In the genomic region with DNA sequence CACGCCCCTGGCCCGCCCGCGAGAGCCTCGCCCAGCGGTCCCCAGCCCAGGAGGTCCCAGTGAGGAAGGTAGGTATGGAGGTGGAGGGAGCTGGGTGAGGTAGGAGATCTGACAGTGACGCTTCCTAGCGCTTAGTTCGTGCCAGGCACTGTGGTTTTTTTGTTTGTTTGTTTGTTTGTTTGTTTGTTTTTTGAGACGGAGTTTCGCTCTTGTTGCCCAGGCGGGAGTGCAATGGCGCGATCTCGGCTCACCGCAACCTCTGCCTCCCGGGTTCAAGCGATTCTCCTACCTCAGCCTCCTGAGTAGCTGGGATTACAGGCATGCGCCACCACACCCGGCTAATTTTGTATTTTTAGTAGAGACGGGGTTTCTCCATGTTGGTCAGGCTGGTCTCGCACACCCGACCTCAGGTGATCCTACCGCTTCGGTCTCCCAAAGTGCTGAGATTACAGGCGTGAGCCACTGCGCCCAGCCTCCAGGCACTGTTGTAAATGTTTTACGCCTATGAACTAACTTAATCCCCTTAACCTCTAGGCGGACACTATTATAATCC, we compare ENCODE assay signal across 6 cellular contexts. TPM values are rescaled to one million over a fixed set of nuclear protein-coding genes. Genes with fewer than 3 reads are reported as not detected.
A peak's percentile ranks its signal among the peaks of the same experiment; 100 is the strongest.
DNase-seq lines count a peak whose midpoint lies in the region; ATAC-seq and TF ChIP-seq lines count a peak whose summit lies in the region.
"Not testable (repeated sequence)": the region's sequence is repeated elsewhere in the genome, so short reads cannot be mapped to it uniquely, and the experiment has no call there.

No MANE protein-coding gene starts in this region.

- not testable (repeated sequence) for H3K79me1 ChIP-seq in mesendoderm (ENCODE audit: low read length)

- TF ChIP-seq EP300 in esophagus muscularis mucosa (IDR thresholded peaks at IDR 0.05), result not testable (repeated sequence)

- POLR2A ChIA-PET in CD4-positive, alpha-beta T cell (lab: Charles Lee), result interaction anchor here (1.2 to 7.7 kb wide), 5 partner anchors 14 to 238 kb away, joined by 3 to 116 read pairs (median 11); a partner anchor contains a TSS

- TF ChIP-seq CTCF in CD4-positive, alpha-beta T cell (IDR thresholded peaks at IDR 0.05), result peak; percentile 33
- not testable (repeated sequence) for TF ChIP-seq CTCF in Peyer's patch (IDR thresholded peaks at IDR 0.05); esophagus muscularis mucosa (IDR thresholded peaks at IDR 0.05)

- not testable (repeated sequence) for H2BK15ac ChIP-seq in mesendoderm (replicated peaks; ENCODE audit: low read depth)

- H3K36me3 ChIP-seq in Peyer's patch, result peaks cover 0 to 15% (median 0%) of the 10 kb centered on the region in 3 donors
- peaks cover 9 to 20% (median 18%) of the 10 kb centered on the region in 4 donors for H3K36me3 ChIP-seq in esophagus muscularis mucosa
- H3K36me3 ChIP-seq in mesendoderm (ENCODE audit: control insufficient read depth, insufficient read depth, low read length), result not testable (repeated sequence)

- H3K9me3 ChIP-seq in CD4-positive, alpha-beta T cell (ENCODE audit: control insufficient read depth, low read length); Peyer's patch; esophagus muscularis mucosa: not testable (repeated sequence)

- H2BK5ac ChIP-seq in mesendoderm (ENCODE audit: low read length), result not testable (repeated sequence)

- not testable (repeated sequence) for H2BK120ac ChIP-seq in mesendoderm (ENCODE audit: low read depth, low read length)

- H2AK5ac ChIP-seq in mesendoderm (ENCODE audit: low read length), result not testable (repeated sequence)

- H4K8ac ChIP-seq in mesendoderm (ENCODE audit: low read depth, low read length), result not testable (repeated sequence)

- peaks cover 39% of the 10 kb centered on the region for H3K27me3 Mint-ChIP-seq in CD4-positive, alpha-beta T cell
- peaks cover 51% of the 10 kb centered on the region for H3K27me3 Mint-ChIP-seq in activated naive CD8-positive, alpha-beta T cell treated with anti-CD3 and anti-CD28 coated beads for 36 hours
- peaks cover 37 to 49% of the 10 kb centered on the region in 2 donors for H3K27me3 Mint-ChIP-seq in stimulated activated naive B cell treated with anti-CD40 and anti-IgM and Interleukin-4, amounts not matched to agents 10 μg/mL and 1 μg/mL and 100 μg/mL, for 72 hours

- H3K9me3 Mint-ChIP-seq in CD4-positive, alpha-beta T cell; activated naive CD8-positive, alpha-beta T cell treated with anti-CD3 and anti-CD28 coated beads for 36 hours; stimulated activated naive B cell treated with anti-CD40 and anti-IgM and Interleukin-4, amounts not matched to agents 10 μg/mL and 1 μg/mL and 100 μg/mL, for 72 hours: not testable (repeated sequence)

- peaks cover 34% of the 10 kb centered on the region for H3K4me1 Mint-ChIP-seq in CD4-positive, alpha-beta T cell (ENCODE audit: low read depth)
- peaks cover 26% of the 10 kb centered on the region for H3K4me1 Mint-ChIP-seq in activated naive CD8-positive, alpha-beta T cell treated with anti-CD3 and anti-CD28 coated beads for 36 hours
- H3K4me1 Mint-ChIP-seq in stimulated activated naive B cell treated with anti-CD40 and anti-IgM and Interleukin-4, amounts not matched to agents 10 μg/mL and 1 μg/mL and 100 μg/mL, for 72 hours, result peaks cover 30 to 70% of the 10 kb centered on the region in 2 donors

- H3K27ac ChIP-seq in CD4-positive, alpha-beta T cell (ENCODE audit: low read depth, low read length); Peyer's patch; mesendoderm (ENCODE audit: low read depth, low read length): not testable (repeated sequence)
- peak overlapping the region; percentile 69 to 96 (median 96) for H3K27ac ChIP-seq in esophagus muscularis mucosa (replicated peaks in 1 of 4)

- not testable (repeated sequence) for H3K18ac ChIP-seq in mesendoderm (ENCODE audit: low read length)

- not testable (repeated sequence) for H4K5ac ChIP-seq in mesendoderm (ENCODE audit: low read length)

- peak overlapping the region; percentile 44 for H3K4me2 ChIP-seq in mesendoderm (ENCODE audit: low read length)

- not testable (repeated sequence) for H3K79me2 ChIP-seq in mesendoderm (ENCODE audit: control insufficient read depth, insufficient read depth, low read length)

- DNase-seq in CD4-positive, alpha-beta T cell; Peyer's patch; activated naive CD8-positive, alpha-beta T cell treated with anti-CD3 and anti-CD28 coated beads for 36 hours; esophagus muscularis mucosa (ENCODE audit: extremely low spot score); mesendoderm; stimulated activated naive B cell treated with anti-CD40 and anti-IgM and Interleukin-4, amounts not matched to agents 10 μg/mL and 1 μg/mL and 100 μg/mL, for 72 hours: not testable (repeated sequence)

- H3K4me3 ChIP-seq in Peyer's patch, result peak overlapping the region in 3 of 4 donors; percentile 49 to 94 (median 78)
- peak overlapping the region; percentile 46 to 62 (median 54) for H3K4me3 ChIP-seq in esophagus muscularis mucosa
- not testable (repeated sequence) for H3K4me3 ChIP-seq in mesendoderm (ENCODE audit: low read length)

- not testable (repeated sequence) for H3K4ac ChIP-seq in mesendoderm (ENCODE audit: low read depth, low read length)

- not testable (repeated sequence) for ATAC-seq in CD4-positive, alpha-beta T cell (ENCODE audit: poor library complexity); stimulated activated naive B cell treated with anti-CD40 and anti-IgM and Interleukin-4, amounts not matched to agents 10 μg/mL and 1 μg/mL and 100 μg/mL, for 72 hours (replicated peaks)

- H3K27ac Mint-ChIP-seq in CD4-positive, alpha-beta T cell; activated naive CD8-positive, alpha-beta T cell treated with anti-CD3 and anti-CD28 coated beads for 36 hours: not testable (repeated sequence)
- peak overlapping the region; percentile 14 for H3K27ac Mint-ChIP-seq in stimulated activated naive B cell treated with anti-CD40 and anti-IgM and Interleukin-4, amounts not matched to agents 10 μg/mL and 1 μg/mL and 100 μg/mL, for 72 hours

- H3K4me1 ChIP-seq in Peyer's patch, result peaks cover 2 to 46% (median 29%) of the 10 kb centered on the region in 4 donors
- peaks cover 41 to 74% (median 70%) of the 10 kb centered on the region in 4 donors for H3K4me1 ChIP-seq in esophagus muscularis mucosa
- not testable (repeated sequence) for H3K4me1 ChIP-seq in mesendoderm (ENCODE audit: control insufficient read depth, low read depth, low read length)

- H3K4me3 Mint-ChIP-seq in CD4-positive, alpha-beta T cell, result peak overlapping the region; percentile 71
- H3K4me3 Mint-ChIP-seq in activated naive CD8-positive, alpha-beta T cell treated with anti-CD3 and anti-CD28 coated beads for 36 hours, result peak overlapping the region; percentile 55
- peak overlapping the region; percentile 33 to 62 for H3K4me3 Mint-ChIP-seq in stimulated activated naive B cell treated with anti-CD40 and anti-IgM and Interleukin-4, amounts not matched to agents 10 μg/mL and 1 μg/mL and 100 μg/mL, for 72 hours

- peak overlapping the region; percentile 60 for H3K9ac ChIP-seq in mesendoderm (ENCODE audit: low read length)

- H3K56ac ChIP-seq in mesendoderm (ENCODE audit: low read length), result peak overlapping the region; percentile 58

- H3K36me3 Mint-ChIP-seq in CD4-positive, alpha-beta T cell (ENCODE audit: low read depth), result peaks cover 21% of the 10 kb centered on the region
- not testable (repeated sequence) for H3K36me3 Mint-ChIP-seq in activated naive CD8-positive, alpha-beta T cell treated with anti-CD3 and anti-CD28 coated beads for 36 hours
- peaks cover 11 to 19% of the 10 kb centered on the region in 2 donors for H3K36me3 Mint-ChIP-seq in stimulated activated naive B cell treated with anti-CD40 and anti-IgM and Interleukin-4, amounts not matched to agents 10 μg/mL and 1 μg/mL and 100 μg/mL, for 72 hours

- not testable (repeated sequence) for H3K23ac ChIP-seq in mesendoderm (ENCODE audit: low read length)

- whole genome bisulfite sequencing in esophagus muscularis mucosa, result 33% methylated on average over 28 of the region's 29 CpGs
- WGBS in mesendoderm (ENCODE audit: extremely low coverage, insufficient coverage, low lambda C conversion rate), result no CpG with 5 or more reads among the region's 29 CpGs

- intact Hi-C loops in CD4-positive, alpha-beta T cell (cut with DNase I, micrococcal nuclease); esophagus muscularis mucosa (cut with DNase I): not testable (repeated sequence)

- TF ChIP-seq POLR2A in Peyer's patch (IDR thresholded peaks at IDR 0.05); esophagus muscularis mucosa (IDR thresholded peaks at IDR 0.05; ENCODE audit: low read depth): not testable (repeated sequence)

- H3K27me3 ChIP-seq in CD4-positive, alpha-beta T cell (ENCODE audit: control insufficient read depth, insufficient read depth, low read length), result peaks cover 35% of the 10 kb centered on the region
- H3K27me3 ChIP-seq in Peyer's patch, result peaks cover 0 to 38% of the 10 kb centered on the region in 2 donors
- H3K27me3 ChIP-seq in esophagus muscularis mucosa, result peaks cover 11 to 59% (median 28%) of the 10 kb centered on the region in 4 donors
- H3K27me3 ChIP-seq in mesendoderm (ENCODE audit: insufficient read depth, low read length, poor library complexity), result peaks cover 19% of the 10 kb centered on the region

- CTCF ChIA-PET in CD4-positive, alpha-beta T cell (lab: Charles Lee), result interaction anchor here (1.0 to 5.6 kb wide), 6 partner anchors 9 to 84 kb away, joined by 4 to 43 read pairs (median 8); a partner anchor contains a TSS

RNA-seq across cellular contexts. Expression of a gene that starts 2.0 kb away (rescaled TPM):
- total RNA-seq in CD4-positive, alpha-beta T cell, result 10 to 100 TPM in 1 of 2 experiments, 1 to 10 TPM in 1; 9.9 to 10.9 TPM
- total RNA-seq in Peyer's patch, result 10 to 100 TPM in 2 of 4 donors, 1 to 10 TPM in 2; 7.4 to 12.9 (median 9.4) TPM
- 10 to 100 TPM; 14.4 to 14.8 TPM for total RNA-seq in activated naive CD8-positive, alpha-beta T cell treated with anti-CD3 and anti-CD28 coated beads for 36 hours
- 10 to 100 TPM; 32.4 to 47.2 (median 35.0) TPM for total RNA-seq in esophagus muscularis mucosa
- polyA plus RNA-seq in mesendoderm (2013, experiment 1 of 2), result 19.2 TPM
- polyA plus RNA-seq in mesendoderm (2013, experiment 2 of 2), result 18.9 TPM

RNA-seq across cellular contexts. Expression of a gene that starts 3.5 kb away (rescaled TPM):
- total RNA-seq in CD4-positive, alpha-beta T cell, result 1 to 10 TPM; 1.1 to 1.2 TPM
- total RNA-seq in Peyer's patch (not detected), esophagus muscularis mucosa (1 to 10 TPM; 2.2 to 8.3 (median 6.1) TPM)
- total RNA-seq in activated naive CD8-positive, alpha-beta T cell treated with anti-CD3 and anti-CD28 coated beads for 36 hours, result 1 to 10 TPM; 2.1 to 3.2 TPM
- polyA plus RNA-seq in mesendoderm (2013, experiment 1 of 2), result 0.69 TPM
- polyA plus RNA-seq in mesendoderm (2013, experiment 2 of 2), result 0.69 TPM

RNA-seq across cellular contexts. Expression of a gene that starts 7.8 kb away (rescaled TPM):
- total RNA-seq in CD4-positive, alpha-beta T cell, result not detected
- total RNA-seq in Peyer's patch (1 to 10 TPM in 3 of 4 donors, not detected in 1; 1.6 to 2.5 (median 2.4) TPM), esophagus muscularis mucosa (10 to 100 TPM; 28.7 to 59.4 (median 49.2) TPM)
- under 1 TPM; 0.44 to 0.52 TPM for total RNA-seq in activated naive CD8-positive, alpha-beta T cell treated with anti-CD3 and anti-CD28 coated beads for 36 hours
- polyA plus RNA-seq in mesendoderm (2013, experiment 1 of 2), result 46.4 TPM
- 47.0 TPM for polyA plus RNA-seq in mesendoderm (2013, experiment 2 of 2)

RNA-seq across cellular contexts. Expression of a gene that starts 14.5 kb away (rescaled TPM):
- 10 to 100 TPM; 81.7 to 82.3 TPM for total RNA-seq in CD4-positive, alpha-beta T cell
- total RNA-seq in Peyer's patch, result 10 to 100 TPM; 16.6 to 39.3 (median 35.0) TPM
- 10 to 100 TPM; 31.8 to 32.4 TPM for total RNA-seq in activated naive CD8-positive, alpha-beta T cell treated with anti-CD3 and anti-CD28 coated beads for 36 hours
- total RNA-seq in esophagus muscularis mucosa, result 10 to 100 TPM; 17.2 to 31.9 (median 24.5) TPM
- polyA plus RNA-seq in mesendoderm (2013, experiment 1 of 2), result 27.9 TPM
- 27.3 TPM for polyA plus RNA-seq in mesendoderm (2013, experiment 2 of 2)

RNA-seq across cellular contexts. Expression of a gene that starts 25.3 kb away (rescaled TPM):
- 10 to 100 TPM; 83.9 to 85.0 TPM for total RNA-seq in CD4-positive, alpha-beta T cell
- 100 to 1,000 TPM in 1 of 4 donors, 10 to 100 TPM in 3; 55.5 to 211 (median 80.7) TPM for total RNA-seq in Peyer's patch
- total RNA-seq in activated naive CD8-positive, alpha-beta T cell treated with anti-CD3 and anti-CD28 coated beads for 36 hours, result 100 to 1,000 TPM; 125 to 136 TPM
- total RNA-seq in esophagus muscularis mucosa, result 100 to 1,000 TPM in 1 of 4 donors, 10 to 100 TPM in 3; 61.6 to 111 (median 98.5) TPM
- 97.4 TPM for polyA plus RNA-seq in mesendoderm (2013, experiment 1 of 2)
- polyA plus RNA-seq in mesendoderm (2013, experiment 2 of 2), result 102 TPM

Comparison
In these comparisons a context has a peak if more than half of its experiments do, and no peak if none do; other contexts are left out.
1. RNA of a gene that starts 7.8 kb away (total RNA-seq): 28.7 to 59.4 TPM in esophagus muscularis mucosa; 1.6 to 2.5 TPM in Peyer's patch, 0.44 to 0.52 TPM in activated naive CD8-positive, alpha-beta T cell treated with anti-CD3 and anti-CD28 coated beads for 36 hours and not detected in CD4-positive, alpha-beta T cell; every median in the first group is over 4 times any median in the second.
2. Peak in every context shown above with its lines, with median percentiles within 50 percentile points of each other: H3K4me3 Mint-ChIP-seq.